ENCODE assay signal across 15 cellular contexts in the genomic region with DNA sequence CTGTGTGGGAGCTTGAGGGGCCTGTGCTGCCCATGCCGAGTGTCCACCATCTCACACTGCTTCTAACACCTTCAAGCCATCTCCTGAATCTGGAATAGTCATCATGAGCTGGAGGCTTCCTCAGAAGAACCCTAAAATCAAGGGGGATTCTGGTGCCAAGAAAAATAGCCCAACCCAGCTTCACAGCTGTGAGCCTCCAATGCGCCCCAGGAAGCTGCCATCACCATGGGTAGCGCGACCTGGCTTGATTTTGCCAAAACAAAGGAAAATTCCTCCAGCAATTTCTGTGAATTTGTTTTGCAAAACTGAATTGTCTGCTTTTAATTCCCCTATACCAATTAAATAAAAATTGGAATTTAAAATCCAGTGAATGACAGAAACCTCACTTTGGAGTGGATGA. TPM values are rescaled to one million over a fixed set of nuclear protein-coding genes. Genes with fewer than 3 reads are reported as not detected.
A peak's percentile ranks its signal among the peaks of the same experiment; 100 is the strongest.
DNase-seq lines count a peak whose midpoint lies in the region; ATAC-seq and TF ChIP-seq lines count a peak whose summit lies in the region.
"Had no signal": no experiment of that assay in that cellular context is flagged by ENCODE, and none has a peak within 500 bp of the region (broad histone marks: within the 10 kb centered on the region; RNA-seq: fewer than 3 reads in every experiment).

No MANE protein-coding gene starts in this region.

- no peak overlapping the region for H2BK5ac ChIP-seq in neuronal stem cell (ENCODE audit: low read length)

- no peaks in the 10 kb centered on the region for H3K27me3 ChIP-seq in ACC112 (ENCODE audit: insufficient read depth, low read length)
- H3K27me3 ChIP-seq in MG63: no peaks in the 10 kb centered on the region
- no peaks in the 10 kb centered on the region for H3K27me3 ChIP-seq in smooth muscle cell (ENCODE audit: low read depth)
- peaks cover 0 to 32% (median 26%) of the 10 kb centered on the region in 3 experiments for H3K27me3 ChIP-seq in neuronal stem cell (ENCODE audit: control insufficient read depth in 3 of 3, insufficient read depth in 3 of 3, low read depth in 1 of 3, low read length in 3 of 3)

- no peak overlapping the region for H2AK5ac ChIP-seq in neuronal stem cell (ENCODE audit: low read depth, low read length)

- no peak for ATAC-seq in HG02852 (IDR thresholded peaks at IDR 0.05; ENCODE audit: unreplicated experiment)

- peak; percentile 44 for DNase-seq in MG63
- DNase-seq in choroid plexus epithelial cell (ENCODE audit: low read depth): peak; percentile 20
- DNase-seq in smooth muscle cell (lab: John Stamatoyannopoulos, UW; ENCODE audit: unreplicated experiment): no peak
- no peak for DNase-seq in DMS 273 treated with DMSO at 0.1 percent for 48 hours (lab: John Stamatoyannopoulos, UW)
- DNase-seq in neuronal stem cell (ENCODE audit: low spot score): no peak
- DNase-seq in NCI-H146 (lab: John Stamatoyannopoulos, UW): no peak
- DNase-seq: 8988T, ACHN, BE2C, HCEC 1CT had no signal

- H3K4me2 ChIP-seq in smooth muscle cell: peak overlapping the region; percentile 58
- H3K4me2 ChIP-seq in neuronal stem cell (ENCODE audit: insufficient read depth, low read length, poor library complexity, severe bottlenecking): no peak overlapping the region

- no peak overlapping the region for H3K18ac ChIP-seq in neuronal stem cell (ENCODE audit: low read length)

- peak overlapping the region; percentile 31 for H3K27ac ChIP-seq in ACC112 (ENCODE audit: low read depth, low read length)
- peak overlapping the region; percentile 13 for H3K27ac ChIP-seq in smooth muscle cell (ENCODE audit: low read depth)
- H3K27ac ChIP-seq in neuronal stem cell (replicated peaks; ENCODE audit: low read length): no peak overlapping the region

- no peaks in the 10 kb centered on the region for H3K79me2 ChIP-seq in ACC112 (ENCODE audit: control insufficient read depth, insufficient read depth, low read length, unreplicated experiment)
- no peaks in the 10 kb centered on the region for H3K79me2 ChIP-seq in smooth muscle cell (ENCODE audit: low read depth)

- no peaks in the 10 kb centered on the region for H3K36me3 ChIP-seq in ACC112 (ENCODE audit: insufficient read depth, low read length)
- H3K36me3 ChIP-seq in MG63: no peaks in the 10 kb centered on the region
- no peaks in the 10 kb centered on the region for H3K36me3 ChIP-seq in smooth muscle cell (ENCODE audit: low read depth)
- H3K36me3 ChIP-seq in neuronal stem cell (replicated peaks in 1 of 2; ENCODE audit: control insufficient read depth in 2 of 2, insufficient read depth in 2 of 2, low read length in 2 of 2): no peaks in the 10 kb centered on the region
- H3K36me3 ChIP-seq: BE2C had no signal

- WGBS in smooth muscle cell (ENCODE audit: low lambda C conversion rate): 97% methylated on average over 4 of the region's 4 CpGs
- no CpG with 5 or more reads among the region's 4 CpGs for WGBS in neuronal stem cell (ENCODE audit: extremely low coverage in 2 of 2, insufficient read length in 2 of 2, insufficient replicate concordance in 1 of 2), 2 donors

- peaks cover 40% of the 10 kb centered on the region for H3K4me1 ChIP-seq in ACC112 (ENCODE audit: control insufficient read depth, insufficient read depth, low read length, unreplicated experiment)
- no peaks in the 10 kb centered on the region for H3K4me1 ChIP-seq in smooth muscle cell (ENCODE audit: low read depth)
- H3K4me1 ChIP-seq in neuronal stem cell (ENCODE audit: control insufficient read depth in 2 of 2, insufficient read depth in 1 of 2, low read depth in 1 of 2, low read length in 2 of 2): no peaks in the 10 kb centered on the region
- H3K4me1 ChIP-seq: BE2C had no signal

- H2BK15ac ChIP-seq in neuronal stem cell (ENCODE audit: low read length): no peak overlapping the region

- H2BK120ac ChIP-seq in neuronal stem cell (ENCODE audit: low read depth, low read length): no peak overlapping the region

- H3K14ac ChIP-seq in neuronal stem cell (ENCODE audit: low read length): no peak overlapping the region

- H3K23ac ChIP-seq in neuronal stem cell (ENCODE audit: low read depth, low read length, poor library complexity): no peak overlapping the region

- no peak overlapping the region for H3K4ac ChIP-seq in neuronal stem cell (ENCODE audit: low read length)

- no peaks in the 10 kb centered on the region for H3K79me1 ChIP-seq in neuronal stem cell (ENCODE audit: low read depth, low read length)

- H2AFZ ChIP-seq in ACC112 (ENCODE audit: low read length, unreplicated experiment): no peak overlapping the region
- no peak overlapping the region for H2AFZ ChIP-seq in smooth muscle cell (ENCODE audit: low read depth)
- no peak overlapping the region for H2AFZ ChIP-seq in neuronal stem cell (ENCODE audit: low read length)

- H3K9me3 ChIP-seq in MG63 (no peaks in the 10 kb centered on the region), smooth muscle cell (replicated peaks; ENCODE audit: low read depth) (no peaks in the 10 kb centered on the region), neuronal stem cell (replicated peaks in 1 of 2; ENCODE audit: control insufficient read depth in 2 of 2, insufficient read depth in 1 of 2, low read depth in 1 of 2, low read length in 2 of 2) (no peaks in the 10 kb centered on the region)
- H3K9me3 ChIP-seq: BE2C had no signal

- no peak overlapping the region for H2BK12ac ChIP-seq in neuronal stem cell (ENCODE audit: low read length)

- no peaks in the 10 kb centered on the region for H3F3A ChIP-seq in smooth muscle cell (ENCODE audit: low read depth)

- no peak overlapping the region for H4K91ac ChIP-seq in neuronal stem cell (ENCODE audit: low read depth, low read length, poor library complexity)

- TF ChIP-seq CTCF in choroid plexus epithelial cell (conservative IDR thresholded peaks at IDR 0.05; ENCODE audit: low read depth, low read length): no peak
- TF ChIP-seq CTCF in smooth muscle cell (IDR thresholded peaks at IDR 0.05; ENCODE audit: borderline replicate concordance, insufficient read depth, poor library complexity, severe bottlenecking): no peak

- H4K20me1 ChIP-seq in smooth muscle cell (ENCODE audit: low read depth): no peaks in the 10 kb centered on the region

- H3K4me3 ChIP-seq in ACC112 (ENCODE audit: low read depth, low read length) (peak overlapping the region; percentile 30; the same call in 1 of the 2 replicates), MG63 (no peak overlapping the region), choroid plexus epithelial cell (ENCODE audit: low read depth, low read length) (no peak overlapping the region), smooth muscle cell (no peak overlapping the region), neuronal stem cell (ENCODE audit: low read length in 2 of 2) (no peak overlapping the region)

- H4K8ac ChIP-seq in neuronal stem cell (ENCODE audit: low read depth, low read length): no peak overlapping the region

- no peak overlapping the region for H3K9ac ChIP-seq in smooth muscle cell (ENCODE audit: low read depth)
- no peak overlapping the region for H3K9ac ChIP-seq in neuronal stem cell (ENCODE audit: low read depth, low read length, poor library complexity)

RNA-seq across cellular contexts. Expression of a gene that starts 6.2 kb away (rescaled TPM):
- not detected in 2 replicates for total RNA-seq in MG63 (2014; rRNA removed; shearing (Covaris generic); ENCODE audit: low replicate concordance)
- total RNA-seq in smooth muscle cell: under 0.01 TPM in 1 of 2 replicates, not detected in the other
- polyA plus RNA-seq in smooth muscle cell: 0.08 and 0.11 TPM in 2 replicates
- polyA plus RNA-seq in neuronal stem cell (2013, experiment 1 of 2): not detected
- polyA plus RNA-seq in neuronal stem cell (2013, experiment 2 of 2): not detected
- total RNA-seq: Daoy, H4, HFFc6 had no signal

RNA-seq across cellular contexts. Expression of a gene that starts 11.2 kb away (rescaled TPM):
- total RNA-seq in MG63 (2014; rRNA removed; shearing (Covaris generic); ENCODE audit: low replicate concordance): not detected in 2 replicates
- not detected in 2 replicates for total RNA-seq in smooth muscle cell
- polyA plus RNA-seq in smooth muscle cell: not detected in 2 replicates
- not detected for polyA plus RNA-seq in neuronal stem cell (2013, experiment 1 of 2)
- not detected for polyA plus RNA-seq in neuronal stem cell (2013, experiment 2 of 2)
- total RNA-seq: Daoy, H4, HFFc6 had no signal

RNA-seq across cellular contexts. Expression of a gene that starts 59.3 kb away (rescaled TPM):
- 322 and 404 TPM in 2 replicates for total RNA-seq in MG63 (2014; rRNA removed; shearing (Covaris generic); ENCODE audit: low replicate concordance)
- total RNA-seq in smooth muscle cell: 349 and 371 TPM in 2 replicates
- polyA plus RNA-seq in smooth muscle cell: 272 and 309 TPM in 2 replicates
- polyA plus RNA-seq in neuronal stem cell (2013, experiment 1 of 2): 191 TPM
- polyA plus RNA-seq in neuronal stem cell (2013, experiment 2 of 2): 193 TPM

Comparison
In these comparisons a context has a peak if more than half of its experiments do, and no peak if none do; other contexts are left out.
1. DNase-seq: peak in MG63 (single experiment) and choroid plexus epithelial cell (single experiment); none in smooth muscle cell (single experiment), DMS 273 treated with DMSO at 0.1 percent for 48 hours (single experiment), neuronal stem cell (single experiment) and NCI-H146 (single experiment).